18 cellular contexts compared by ENCODE assay signal in the genomic region with DNA sequence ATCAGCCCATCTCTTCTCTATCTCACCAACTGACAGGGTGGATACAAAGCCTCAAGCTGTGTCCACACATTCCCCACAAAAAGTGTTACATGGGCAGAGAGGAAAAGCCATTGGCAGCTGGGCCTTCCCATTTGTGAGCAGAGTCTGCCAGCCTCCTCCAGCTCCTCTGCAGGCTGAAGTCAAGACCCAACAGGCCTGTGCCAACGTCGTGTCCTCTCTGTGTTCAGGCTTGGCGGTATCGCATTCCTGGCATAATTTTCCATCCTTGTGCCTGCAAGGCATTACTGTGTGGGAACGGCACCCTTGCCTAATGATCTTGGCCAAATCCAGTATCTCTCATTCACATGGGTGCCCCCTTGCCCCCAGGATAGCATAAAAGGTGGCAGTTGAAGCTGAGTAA. TPM values are rescaled to one million over a fixed set of nuclear protein-coding genes. Genes with fewer than 3 reads are reported as not detected.
A peak's percentile ranks its signal among the peaks of the same experiment; 100 is the strongest.
DNase-seq lines count a peak whose midpoint lies in the region; ATAC-seq, FAIRE-seq and TF ChIP-seq lines count a peak whose summit lies in the region.
"Had no signal": no experiment of that assay in that cellular context is flagged by ENCODE, and none has a peak within 500 bp of the region (broad histone marks: within the 10 kb centered on the region; RNA-seq: fewer than 3 reads in every experiment).

No MANE protein-coding gene starts in this region.

- peak overlapping the region; percentile 5 for H3K27ac Mint-ChIP-seq in type B pancreatic cell
- no peak overlapping the region for H3K27ac Mint-ChIP-seq in effector memory CD8-positive, alpha-beta T cell
- H3K27ac Mint-ChIP-seq: CD4-positive, CD25-positive, alpha-beta regulatory T cell had no signal

- no peaks in the 10 kb centered on the region for H3K27me3 Mint-ChIP-seq in type B pancreatic cell
- peaks cover 12 to 17% of the 10 kb centered on the region in 2 donors for H3K27me3 Mint-ChIP-seq in effector memory CD8-positive, alpha-beta T cell
- H3K27me3 Mint-ChIP-seq: CD4-positive, CD25-positive, alpha-beta regulatory T cell had no signal

- no peak overlapping the region for H2BK20ac ChIP-seq in H1 (ENCODE audit: low read length)

- no peak overlapping the region for H2BK5ac ChIP-seq in H1 (ENCODE audit: low read depth, low read length)

- 96% methylated on average over 5 of the region's 5 CpGs; no CpG with 5 or more reads in 1 of the 2 experiments for WGBS in H1 (ENCODE audit: extremely low coverage in 1 of 2, insufficient coverage in 1 of 2, insufficient read length in 1 of 2, insufficient replicate concordance in 2 of 2, low coverage in 1 of 2, low lambda C conversion rate in 2 of 2, missing lambda C conversion rate in 1 of 2), 2 experiments

- no peak overlapping the region for H2BK15ac ChIP-seq in H1 (ENCODE audit: low read length)

- no peak for TF ChIP-seq POLR2A in H1 (IDR thresholded peaks at IDR 0.05; ENCODE audit: control extremely low read depth in 1 of 2, low read depth in 2 of 2, low read length in 2 of 2)

- H4K5ac ChIP-seq in H1 (ENCODE audit: insufficient read length, low read depth, low read length), result no peak overlapping the region

- no peak for FAIRE-seq in H1 (lab: Jason Lieb, UNC)

- no peak overlapping the region for H3K4me2 ChIP-seq in H1 (ENCODE audit: insufficient read depth in 1 of 2, low read depth in 2 of 2, low read length in 2 of 2)

- no peak overlapping the region for H3K56ac ChIP-seq in H1 (replicated peaks; ENCODE audit: insufficient read length, low read depth, low read length)

- H3K4me3 ChIP-seq in H1 (ENCODE audit: extremely low read depth in 1 of 4, insufficient read depth in 2 of 4, low read depth in 3 of 4, low read length in 4 of 4), result no peak overlapping the region
- H3K4me3 ChIP-seq in effector memory CD4-positive, alpha-beta T cell (ENCODE audit: insufficient read depth, low read depth, low read length, poor library complexity, severe bottlenecking), result no peak overlapping the region
- H3K4me3 ChIP-seq: GM23248 had no signal

- no peak overlapping the region for H2BK120ac ChIP-seq in H1 (replicated peaks; ENCODE audit: low read depth, low read length)

- H3K27ac ChIP-seq in H1 (ENCODE audit: low read depth, low read length), result no peak overlapping the region
- no peak overlapping the region for H3K27ac ChIP-seq in effector memory CD4-positive, alpha-beta T cell (ENCODE audit: insufficient read depth, low read length, poor library complexity, severe bottlenecking)
- H3K27ac ChIP-seq: GM23248 had no signal

- CTCF ChIA-PET in H1 (lab: Charles Lee; ENCODE audit: partially characterized antibody), result interaction anchor here (0.5 to 0.8 kb wide), 2 partner anchors 10 to 16 kb away, joined by 3 to 4 read pairs; no protein-coding TSS in a partner anchor

- no peaks in the 10 kb centered on the region for H3K23me2 ChIP-seq in H1 (ENCODE audit: low read depth, low read length)

- no peak for ATAC-seq in effector memory CD8-positive, alpha-beta T cell (replicated peaks)
- ATAC-seq: Panc1 had no signal

- TF ChIP-seq CTCF in H1 (IDR thresholded peaks at IDR 0.05; ENCODE audit: control extremely low read depth in 1 of 3, insufficient read depth in 1 of 3, low read depth in 1 of 3, low read length in 3 of 3), result no peak
- no peak for TF ChIP-seq CTCF in type B pancreatic cell (conservative IDR thresholded peaks at IDR 0.05)

- H3K4me1 Mint-ChIP-seq in type B pancreatic cell (ENCODE audit: unreplicated experiment), result peaks cover 29% of the 10 kb centered on the region
- no peaks in the 10 kb centered on the region for H3K4me1 Mint-ChIP-seq in effector memory CD8-positive, alpha-beta T cell (ENCODE audit: low read depth in 2 of 2)
- H3K4me1 Mint-ChIP-seq: CD4-positive, CD25-positive, alpha-beta regulatory T cell had no signal

- no peak overlapping the region for H2AK5ac ChIP-seq in H1 (ENCODE audit: low read depth, low read length)

- H3K9me3 Mint-ChIP-seq in type B pancreatic cell, result no peaks in the 10 kb centered on the region
- no peaks in the 10 kb centered on the region for H3K9me3 Mint-ChIP-seq in effector memory CD8-positive, alpha-beta T cell

- peaks cover 0 to 5% (median 3%) of the 10 kb centered on the region in 4 experiments; a peak in 3 of 7 replicates for H3K4me1 ChIP-seq in H1 (replicated peaks in 1 of 4; ENCODE audit: control insufficient read depth in 3 of 4, insufficient read depth in 4 of 4, low read length in 3 of 4)
- H3K4me1 ChIP-seq in effector memory CD4-positive, alpha-beta T cell (ENCODE audit: control insufficient read depth, insufficient read depth, low read length, poor library complexity, severe bottlenecking), result no peaks in the 10 kb centered on the region

- TF ChIP-seq EP300 in H1 (IDR thresholded peaks at IDR 0.05; ENCODE audit: borderline replicate concordance in 1 of 2, low read depth in 2 of 2, low read length in 2 of 2), result no peak

- no peak overlapping the region for H4K91ac ChIP-seq in H1 (replicated peaks; ENCODE audit: insufficient read length, low read length)

- H3K36me3 Mint-ChIP-seq in type B pancreatic cell, result peaks cover 5% of the 10 kb centered on the region
- H3K36me3 Mint-ChIP-seq in effector memory CD8-positive, alpha-beta T cell (ENCODE audit: insufficient read depth), result no peaks in the 10 kb centered on the region
- H3K36me3 Mint-ChIP-seq: CD4-positive, CD25-positive, alpha-beta regulatory T cell had no signal

- no peaks in the 10 kb centered on the region for H3K79me1 ChIP-seq in H1 (ENCODE audit: low read depth, low read length)

- TF ChIP-seq RAD21 in H1 (IDR thresholded peaks at IDR 0.05 in 1 of 2, conservative IDR thresholded peaks at IDR 0.05 in 1 of 2; ENCODE audit: low read depth in 2 of 2, low read length in 2 of 2), result no peak

- H3K9me3 ChIP-seq in H1 (ENCODE audit: insufficient read depth in 2 of 2, low read depth in 1 of 2, low read length in 1 of 2), result no peaks in the 10 kb centered on the region
- H3K9me3 ChIP-seq in effector memory CD4-positive, alpha-beta T cell (ENCODE audit: control insufficient read depth, low read length), result no peaks in the 10 kb centered on the region

- H3K36me3 ChIP-seq in H1 (ENCODE audit: control insufficient read depth in 2 of 4, insufficient read depth in 4 of 4, low read length in 3 of 4), result no peaks in the 10 kb centered on the region
- no peaks in the 10 kb centered on the region for H3K36me3 ChIP-seq in effector memory CD4-positive, alpha-beta T cell (ENCODE audit: control insufficient read depth, insufficient read depth, low read length)

- H3K14ac ChIP-seq in H1 (ENCODE audit: insufficient read length), result no peak overlapping the region

- H3K4me3 Mint-ChIP-seq in type B pancreatic cell, result no peak overlapping the region
- no peak overlapping the region for H3K4me3 Mint-ChIP-seq in effector memory CD8-positive, alpha-beta T cell
- H3K4me3 Mint-ChIP-seq: CD4-positive, CD25-positive, alpha-beta regulatory T cell had no signal

- 0 out of 2 replicates have a peak overlapping the region, but pooled peaks have one; percentile 5 for H2BK12ac ChIP-seq in H1 (ENCODE audit: low read depth, low read length)

- no peak overlapping the region for H3K4ac ChIP-seq in H1 (replicated peaks; ENCODE audit: insufficient read length, low read depth, low read length)

- H3K27me3 ChIP-seq in H1 (replicated peaks in 1 of 4; ENCODE audit: control insufficient read depth in 3 of 4, extremely low read depth in 1 of 4, insufficient read depth in 3 of 4, low read length in 3 of 4), result no peaks in the 10 kb centered on the region; a peak in 1 of 7 replicates
- no peaks in the 10 kb centered on the region for H3K27me3 ChIP-seq in effector memory CD4-positive, alpha-beta T cell (replicated peaks; ENCODE audit: control insufficient read depth, insufficient read depth, low read length, poor library complexity, severe bottlenecking)

- no peak overlapping the region for H3K23ac ChIP-seq in H1 (ENCODE audit: insufficient read length)

- H3K18ac ChIP-seq in H1 (ENCODE audit: extremely low read depth, low read length), result no peak overlapping the region

- no peak overlapping the region for H3K9ac ChIP-seq in H1 (replicated peaks in 1 of 4; ENCODE audit: extremely low read depth in 1 of 4, low read depth in 3 of 4, low read length in 3 of 4)
- H3K9ac ChIP-seq: GM23248 had no signal

- no peaks in the 10 kb centered on the region for H3K79me2 ChIP-seq in H1 (ENCODE audit: control insufficient read depth in 1 of 2, insufficient read depth in 2 of 2, low read length in 2 of 2)

- H4K20me1 ChIP-seq in H1 (replicated peaks in 1 of 2; ENCODE audit: control insufficient read depth in 1 of 2, insufficient read depth in 2 of 2, low read length in 2 of 2), result no peaks in the 10 kb centered on the region

- H4K8ac ChIP-seq in H1 (ENCODE audit: extremely low read depth, insufficient read depth, low read length), result no peak overlapping the region

- DNase-seq in RPMI7951 (ENCODE audit: low read depth), result peak; percentile 42
- DNase-seq in H1 (ENCODE audit: low read depth in 1 of 2, low spot score in 2 of 2), result no peak
- DNase-seq in kidney tubule cell (ENCODE audit: low spot score), result peak; percentile 29
- DNase-seq in type B pancreatic cell (ENCODE audit: extremely low spot score, unreplicated experiment), result no peak
- no peak for DNase-seq in NCI-H1417 treated with DMSO at 0.1 percent for 48 hours (lab: John Stamatoyannopoulos, UW)
- DNase-seq in effector memory CD4-positive, alpha-beta T cell, result no peak
- no peak for DNase-seq in effector memory CD8-positive, alpha-beta T cell
- DNase-seq: ACHN; CD4-positive, CD25-positive, alpha-beta regulatory T cell; DMS79; GF-D8; GM23248; NCI-H1048; NCI-H187; NCI-H82; SHP77 treated with DMSO at 0.1 percent for 48 hours had no signal

- H2AFZ ChIP-seq in H1 (ENCODE audit: low read length), result no peak overlapping the region
- H2AFZ ChIP-seq: GM23248 had no signal

- POLR2A ChIA-PET in H1 (lab: Charles Lee; ENCODE audit: partially characterized antibody), result no interaction called here

TF ChIP-seq in H1, 55 proteins besides CTCF, POLR2A, EP300 and RAD21:
- no peak for TF ChIP-seq ZNF274 (IDR thresholded peaks at IDR 0.05; ENCODE audit: borderline replicate concordance, extremely low read depth, low read length)

RNA-seq across cellular contexts. Expression of a gene that starts 41.5 kb away (rescaled TPM):
- total RNA-seq in RPMI7951 (2014; rRNA removed; shearing (Covaris generic)), result 1.6 and 4.7 TPM in 2 replicates
- 2.6 and 3.0 TPM in 2 replicates for total RNA-seq in H1 (2021; fragmentation: NEBNext Ultra II Directional; extraction: Animal tissue kit (Norgen Biotek cat#: 25700))
- polyA plus RNA-seq in H1 (2011; rRNA removed), result 2.5 and 3.6 TPM in 2 replicates
- 3.0 TPM for polyA plus RNA-seq in H1 (2011; cell fraction: cytosol; rRNA removed)
- polyA plus RNA-seq in H1 (2011; cell fraction: nucleus; rRNA removed), result 6.5 TPM
- 1.9 to 5.4 TPM (median 4.1 TPM) in 4 replicates for polyA plus RNA-seq in H1 (2012, experiment 1 of 2)
- polyA plus RNA-seq in H1 (2012, experiment 2 of 2), result 1.2 TPM
- polyA plus RNA-seq in H1 (2013, experiment 1 of 2), result 1.2 TPM
- 1.3 TPM for polyA plus RNA-seq in H1 (2013, experiment 2 of 2)
- polyA minus RNA-seq in H1 (2011; rRNA and poly(A)+ RNA removed), result 3.6 and 8.0 TPM in 2 replicates
- polyA minus RNA-seq in H1 (2011; cell fraction: cytosol; rRNA and poly(A)+ RNA removed), result 3.2 TPM
- polyA minus RNA-seq in H1 (2011; cell fraction: nucleus; rRNA and poly(A)+ RNA removed), result 4.3 TPM
- total RNA-seq in type B pancreatic cell (ENCODE audit: low replicate concordance), result 110 and 139 TPM in 2 replicates
- total RNA-seq: CD4-positive, CD25-positive, alpha-beta regulatory T cell; GM23248; NCI-H460 had no signal
- polyA plus RNA-seq: CD4-positive, CD25-positive, alpha-beta regulatory T cell had no signal

Comparison
In these comparisons a context has a peak if more than half of its experiments do, and no peak if none do; other contexts are left out.
1. DNase-seq: peak in RPMI7951 (single experiment) and kidney tubule cell (single experiment); none in H1 (0 of 2), type B pancreatic cell (single experiment), NCI-H1417 treated with DMSO at 0.1 percent for 48 hours (single experiment), effector memory CD4-positive, alpha-beta T cell (0 of 3) and effector memory CD8-positive, alpha-beta T cell (0 of 3).
2. RNA of a gene that starts 41.5 kb away (total RNA-seq): 110 to 139 TPM in type B pancreatic cell; 1.6 to 4.7 TPM in RPMI7951 and 2.6 to 3.0 TPM in H1; every median in the first group is over 10 times any median in the second.